16 cellular contexts compared by ENCODE assay signal in genomic region chr12:98275131-98275475, GRCh38.
DNase-seq lines count a peak whose midpoint lies in the region; ATAC-seq and TF ChIP-seq lines count a peak whose summit lies in the region.
"Had no signal": no experiment of that assay in that cellular context is flagged by ENCODE, and none has a peak within 500 bp of the region (broad histone marks: within the 10 kb centered on the region; RNA-seq: fewer than 3 reads in every experiment).

No MANE protein-coding gene starts in this region.

- H3K36me3 ChIP-seq in KMS-11 (ENCODE audit: insufficient read depth), result no peaks in the 10 kb centered on the region
- no peaks in the 10 kb centered on the region for H3K36me3 ChIP-seq in transverse colon
- H3K36me3 ChIP-seq in colonic mucosa, result no peaks in the 10 kb centered on the region
- H3K36me3 ChIP-seq: stomach had no signal

- intact Hi-C loops in transverse colon (cut with DNase I; ENCODE audit: low total_unique reads) (no loop called here), colonic mucosa (cut with DNase I) (no loop called here)

- 78 to 87% methylated on average over 3 to 4 of the region's 4 CpGs for WGBS in transverse colon (ENCODE audit: low coverage in 1 of 2), 2 donors

- TF ChIP-seq CTCF in KMS-11 (conservative IDR thresholded peaks at IDR 0.05; ENCODE audit: low read depth, low read length) (no peak), transverse colon (IDR thresholded peaks at IDR 0.05) (no peak), colonic mucosa (IDR thresholded peaks at IDR 0.05) (no peak)

- peak overlapping the region; percentile 40; the same call in 1 of the 2 replicates for H3K4me2 ChIP-seq in KMS-11
- H3K4me2 ChIP-seq: PC-9 had no signal

- H3K4me3 ChIP-seq in KMS-11 (IDR thresholded peaks at IDR 0.05; ENCODE audit: insufficient read depth, low read depth, low read length), result no peak overlapping the region
- H3K4me3 ChIP-seq in transverse colon, result no peak overlapping the region
- no peak overlapping the region for H3K4me3 ChIP-seq in colonic mucosa
- H3K4me3 ChIP-seq: PC-9, stomach had no signal

- peaks cover 26% of the 10 kb centered on the region for H3K4me1 ChIP-seq in KMS-11 (ENCODE audit: low read depth, poor library complexity, severe bottlenecking)
- H3K4me1 ChIP-seq in transverse colon, result no peaks in the 10 kb centered on the region
- no peaks in the 10 kb centered on the region for H3K4me1 ChIP-seq in colonic mucosa
- H3K4me1 ChIP-seq: stomach had no signal

- DNase-seq in transverse colon (no peak), colonic mucosa (no peak), NCI-H146 (lab: John Stamatoyannopoulos, UW) (no peak), ecto neural progenitor cell (ENCODE audit: low spot score) (no peak)
- DNase-seq: activated CD4-positive, alpha-beta T cell treated with anti-CD3 and anti-CD28 coated beads for 48 hours; DND-41; effector memory CD4-positive, alpha-beta T cell; PC-9; stimulated activated CD4-positive, alpha-beta T cell treated with anti-CD3 and anti-CD28 coated beads, Interleukin-4, amount 100 ng/mL, for 4 hours; stomach; T-helper 1 cell had no signal

- no peaks in the 10 kb centered on the region for H3K27me3 ChIP-seq in KMS-11 (ENCODE audit: insufficient read depth, low read depth)
- no peaks in the 10 kb centered on the region for H3K27me3 ChIP-seq in transverse colon
- H3K27me3 ChIP-seq in colonic mucosa, result no peaks in the 10 kb centered on the region
- H3K27me3 ChIP-seq: stomach had no signal

- peak; percentile 31 for ATAC-seq in GM18873 (IDR thresholded peaks at IDR 0.05; ENCODE audit: low FRiP score, unreplicated experiment)
- ATAC-seq in GM21576 (IDR thresholded peaks at IDR 0.05; ENCODE audit: unreplicated experiment), result peak; percentile 39
- peak; percentile 34 for ATAC-seq in HG03039 (IDR thresholded peaks at IDR 0.05; ENCODE audit: unreplicated experiment)
- ATAC-seq: activated T-helper 17 cell treated with anti-CD3 and anti-CD28 coated beads, Interleukin-2, amount 50 U/mL, for 72 hours had no signal

- no peaks in the 10 kb centered on the region for H4K20me1 ChIP-seq in KMS-11 (ENCODE audit: insufficient read depth)

- no peaks in the 10 kb centered on the region for H3K79me2 ChIP-seq in KMS-11 (ENCODE audit: insufficient read depth, low read depth)

- H3K27ac ChIP-seq in KMS-11 (no peak overlapping the region), transverse colon (no peak overlapping the region), colonic mucosa (no peak overlapping the region)
- H3K27ac ChIP-seq: PC-9, stomach had no signal

- TF ChIP-seq POLR2A in transverse colon (IDR thresholded peaks at IDR 0.05), result no peak

- in situ Hi-C loops in transverse colon (cut with MboI; ENCODE audit: low pct_ligation_motif_present in 1 of 4, low pct_unique_long_range_greater_than_20kb in 1 of 4, low sequenced_read_pairs in 3 of 4), result no loop called here

- no peaks in the 10 kb centered on the region for H3K9me3 ChIP-seq in transverse colon
- no peaks in the 10 kb centered on the region for H3K9me3 ChIP-seq in colonic mucosa
- H3K9me3 ChIP-seq: stomach had no signal

- H3K9ac ChIP-seq in KMS-11 (no peak overlapping the region), colonic mucosa (ENCODE audit: low read depth in 2 of 2, low read length in 2 of 2) (no peak overlapping the region)

- no peak overlapping the region for H2AFZ ChIP-seq in KMS-11 (ENCODE audit: low read depth)
- H2AFZ ChIP-seq: PC-9 had no signal

- no peak for TF ChIP-seq EP300 in transverse colon (IDR thresholded peaks at IDR 0.05; ENCODE audit: low read depth)
